Comparison of ENCODE assay signal across 16 cellular contexts in genomic region chr9:36392489-36392888, GRCh38.
"Had no signal": no experiment of that assay in that cellular context is flagged by ENCODE, and none has a peak within 500 bp of the region (broad histone marks: within the 10 kb centered on the region; RNA-seq: fewer than 3 reads in every experiment).

No MANE protein-coding gene starts in this region.

- H3K27ac ChIP-seq: hepatocyte, testis had no signal

- H3K9me3 ChIP-seq: testis had no signal

- DNase-seq: activated CD4-positive, alpha-beta T cell treated with anti-CD3 and anti-CD28 coated beads, Interleukin-2, amount 50 U/mL, for 4 hours; activated CD4-positive, CD25-positive, alpha-beta regulatory T cell treated with anti-CD3 and anti-CD28 coated beads, Interleukin-2, amount 50 U/mL, for 72 hours; activated effector memory CD4-positive, alpha-beta T cell treated with anti-CD3 and anti-CD28 coated beads, Interleukin-2, amount 50 U/mL, for 16 hours; activated T-cell treated with anti-CD3 and anti-CD28 coated beads, Interleukin-2, amount 50 U/mL, for 1 hour; anterior cingulate cortex; nephron progenitor cell; stimulated activated CD4-positive, alpha-beta T cell treated with anti-CD3 and anti-CD28 coated beads, Interleukin-4, amount 100 ng/mL, for 4 hours; stimulated activated naive CD8-positive, alpha-beta T cell treated with anti-CD3 and anti-CD28 coated beads, Interleukin-15, amount 100 ng/mL, for 72 hours; SW 1271; testis had no signal

- H3K4me3 ChIP-seq: hepatocyte, lung, testis had no signal

- ATAC-seq: activated naive CD4-positive, alpha-beta T cell treated with anti-CD3 and anti-CD28 coated beads, Interleukin-2, amount 50 U/mL, for 72 hours; stimulated activated naive CD8-positive, alpha-beta T cell treated with anti-CD3 and anti-CD28 coated beads, Interleukin-15, amount 100 ng/mL, for 72 hours had no signal

- H3K4me2 ChIP-seq: hepatocyte had no signal

- FAIRE-seq: bronchial epithelial cell, colon, urothelium cell line had no signal

- H3K27me3 ChIP-seq: hepatocyte, testis had no signal

- H2AFZ ChIP-seq: hepatocyte had no signal
